In genomic region chr5:152056931-152057330, GRCh38 we compare ENCODE assay signal across 7 cellular contexts.
"Had no signal": no experiment of that assay in that cellular context is flagged by ENCODE, and none has a peak within 500 bp of the region (broad histone marks: within the 10 kb centered on the region; RNA-seq: fewer than 3 reads in every experiment).

No MANE protein-coding gene starts in this region.

- FAIRE-seq: HTR-8/SVneo, K562 had no signal

- DNase-seq: IMR-90, KBM-7, KG1 had no signal

- H3K4me2 ChIP-seq: KMS-11 had no signal

- H3K4me3 ChIP-seq: K562 had no signal

- ATAC-seq: K562 had no signal

- H3K9ac ChIP-seq: KMS-11 had no signal

- H3K27ac ChIP-seq: HL-60, KMS-11 had no signal
